Comparison of ENCODE assay signal across 11 cellular contexts in the genomic region with DNA sequence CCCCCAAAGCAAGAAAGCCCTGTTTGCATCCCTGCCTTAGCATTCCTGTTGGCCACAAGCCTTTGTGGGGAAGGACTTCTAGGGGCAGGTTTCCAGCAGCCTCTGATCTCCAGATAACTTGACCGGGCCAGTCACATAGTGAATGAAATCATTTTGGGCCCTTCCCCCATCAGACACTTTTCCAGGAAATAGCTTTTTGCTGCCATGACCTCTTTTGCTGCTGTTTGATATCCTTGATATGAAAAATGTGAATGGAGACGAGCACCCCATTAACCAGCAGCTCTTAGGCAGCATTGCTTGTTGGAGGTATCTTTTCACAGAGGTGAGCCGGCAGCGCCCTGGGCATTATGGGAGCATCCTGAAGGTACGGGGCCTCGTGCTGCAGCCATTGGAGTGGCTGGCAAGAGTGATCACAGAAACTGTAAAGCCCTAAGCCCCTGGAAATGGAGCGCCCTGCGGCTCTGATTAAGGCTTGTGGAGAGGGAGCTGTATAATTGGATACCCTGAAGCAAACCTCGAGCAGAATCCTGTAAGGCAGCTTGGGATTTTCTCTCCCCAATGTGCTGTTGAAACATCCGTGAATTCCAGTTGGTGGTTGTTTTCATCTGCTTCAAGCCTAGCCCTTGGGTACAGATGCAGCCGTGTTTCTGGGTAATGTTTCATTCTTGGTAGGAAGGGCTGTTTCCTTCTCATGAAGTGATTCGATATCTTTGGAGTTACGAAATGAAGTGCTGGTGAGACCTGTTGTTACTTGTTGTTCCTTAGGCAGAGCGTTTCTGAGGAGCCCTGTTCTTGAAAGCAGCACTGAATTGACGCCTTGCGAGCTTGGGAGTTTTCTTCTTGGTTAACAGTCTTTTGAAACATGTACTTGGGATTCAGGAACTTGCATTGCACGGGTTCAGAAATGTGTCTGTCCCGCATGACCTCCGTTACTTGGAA.
DNase-seq lines count a peak whose midpoint lies in the region; ATAC-seq and TF ChIP-seq lines count a peak whose summit lies in the region.
"Had no signal": no experiment of that assay in that cellular context is flagged by ENCODE, and none has a peak within 500 bp of the region (broad histone marks: within the 10 kb centered on the region; RNA-seq: fewer than 3 reads in every experiment).

No MANE protein-coding gene starts in this region.

- H3K36me3 Mint-ChIP-seq in activated T-cell treated with anti-CD3 and anti-CD28 coated beads, Interleukin-2, amount 50 U/mL, for 24 hours (ENCODE audit: low read depth): no peaks in the 10 kb centered on the region

- no peaks in the 10 kb centered on the region for H3K27me3 Mint-ChIP-seq in activated T-cell treated with anti-CD3 and anti-CD28 coated beads, Interleukin-2, amount 50 U/mL, for 24 hours
- H3K27me3 Mint-ChIP-seq: CD4-positive, alpha-beta T cell had no signal

- no peak overlapping the region for H3K27ac Mint-ChIP-seq in activated T-cell treated with anti-CD3 and anti-CD28 coated beads, Interleukin-2, amount 50 U/mL, for 24 hours
- H3K27ac Mint-ChIP-seq: CD4-positive, alpha-beta T cell had no signal

- TF ChIP-seq POLR2A in body of pancreas (IDR thresholded peaks at IDR 0.05): peak in 1 of 3 donors; percentile 12

- no peak overlapping the region for H3K4me3 Mint-ChIP-seq in activated T-cell treated with anti-CD3 and anti-CD28 coated beads, Interleukin-2, amount 50 U/mL, for 24 hours
- H3K4me3 Mint-ChIP-seq: CD4-positive, alpha-beta T cell had no signal

- peaks cover 18% of the 10 kb centered on the region for H3K4me1 Mint-ChIP-seq in activated T-cell treated with anti-CD3 and anti-CD28 coated beads, Interleukin-2, amount 50 U/mL, for 24 hours (ENCODE audit: low read depth)

- peaks cover 20% of the 10 kb centered on the region for H3K4me1 ChIP-seq in body of pancreas
- peaks cover 11 to 16% of the 10 kb centered on the region in 2 donors for H3K4me1 ChIP-seq in aorta (ENCODE audit: control insufficient read depth in 1 of 2, insufficient read depth in 2 of 2, low read length in 2 of 2)

- intact Hi-C loops in Right ventricle myocardium inferior (cut with DNase I) (loop anchor here (5.0 to 10.0 kb wide), 2 partner anchors 105 to 202 kb away; no protein-coding TSS in a partner anchor), cardiac septum (cut with DNase I) (loop anchor here (10.0 kb wide), 1 partner anchor 212 kb away; no protein-coding TSS in a partner anchor), body of pancreas (cut with DNase I) (no loop called here), aorta (cut with DNase I) (loop anchor here in 1 of 2 donors (5.0 kb wide), 2 partner anchors 45 to 80 kb away; no protein-coding TSS in a partner anchor)

- H3K4me3 ChIP-seq in body of pancreas (no peak overlapping the region), aorta (ENCODE audit: low read length in 2 of 2) (no peak overlapping the region)

- H3K36me3 ChIP-seq in body of pancreas (replicated peaks in 1 of 2; ENCODE audit: insufficient read depth in 1 of 2, low read depth in 2 of 2) (no peaks in the 10 kb centered on the region), aorta (ENCODE audit: control insufficient read depth in 1 of 2, insufficient read depth in 2 of 2, low read length in 1 of 2) (no peaks in the 10 kb centered on the region)

- 58 to 65% methylated on average over 15 to 19 of the region's 19 CpGs for WGBS in body of pancreas, 2 donors
- WGBS in aorta, 2 donors: 11 to 50% methylated on average over 19 of the region's 19 CpGs

- no peaks in the 10 kb centered on the region for H3K9me3 Mint-ChIP-seq in activated T-cell treated with anti-CD3 and anti-CD28 coated beads, Interleukin-2, amount 50 U/mL, for 24 hours
- H3K9me3 Mint-ChIP-seq: CD4-positive, alpha-beta T cell had no signal

- ATAC-seq in Right ventricle myocardium inferior (peak; percentile 74), body of pancreas (peak; percentile 74), aorta (ENCODE audit: low FRiP score) (peak; percentile 63)

- H3K27me3 ChIP-seq in body of pancreas (no peaks in the 10 kb centered on the region), aorta (ENCODE audit: control insufficient read depth in 1 of 2, insufficient read depth in 2 of 2, low read length in 1 of 2) (no peaks in the 10 kb centered on the region)

- TF ChIP-seq CTCF in body of pancreas (IDR thresholded peaks at IDR 0.05): no peak

- no peaks in the 10 kb centered on the region for H3K9me3 ChIP-seq in body of pancreas
- H3K9me3 ChIP-seq in aorta (ENCODE audit: control insufficient read depth, low read length): no peaks in the 10 kb centered on the region

- no peak for DNase-seq in Right ventricle myocardium inferior (ENCODE audit: missing footprints)
- no peak for DNase-seq in cardiac septum (ENCODE audit: low spot score)
- peak; percentile 49 to 67 (median 60) for DNase-seq in body of pancreas
- peak; percentile 77 for DNase-seq in left kidney (ENCODE audit: low read depth, low spot score)
- peak in 1 of 2 donors; percentile 69 for DNase-seq in aorta
- no peak for DNase-seq in NCI-H774 (lab: John Stamatoyannopoulos, UW)
- DNase-seq in GM19240 (ENCODE audit: insufficient read length, low spot score): no peak
- no peak for DNase-seq in activated T-cell treated with anti-CD3 and anti-CD28 coated beads, Interleukin-2, amount 50 U/mL, for 24 hours
- DNase-seq: activated gamma-delta T cell treated with Interleukin-2 at 50 U/mL for 16 hours; CD4-positive, alpha-beta T cell; NCI-H226 had no signal

- peak overlapping the region; percentile 8 to 75 (median 56) for H3K27ac ChIP-seq in body of pancreas
- H3K27ac ChIP-seq in aorta (ENCODE audit: low read depth in 1 of 2, low read length in 2 of 2): peak overlapping the region; percentile 82 to 97

Comparison
In these comparisons a context has a peak if more than half of its experiments do, and no peak if none do; other contexts are left out.
1. DNase-seq: peak in body of pancreas (4 of 4) and left kidney (single experiment); none in Right ventricle myocardium inferior (single experiment), cardiac septum (single experiment), NCI-H774 (single experiment), GM19240 (single experiment) and activated T-cell treated with anti-CD3 and anti-CD28 coated beads, Interleukin-2, amount 50 U/mL, for 24 hours (single experiment).
2. Peak in every context shown above with its lines, with median percentiles within 50 percentile points of each other: ATAC-seq.